ENCODE assay signal across 8 cellular contexts in the genomic region with DNA sequence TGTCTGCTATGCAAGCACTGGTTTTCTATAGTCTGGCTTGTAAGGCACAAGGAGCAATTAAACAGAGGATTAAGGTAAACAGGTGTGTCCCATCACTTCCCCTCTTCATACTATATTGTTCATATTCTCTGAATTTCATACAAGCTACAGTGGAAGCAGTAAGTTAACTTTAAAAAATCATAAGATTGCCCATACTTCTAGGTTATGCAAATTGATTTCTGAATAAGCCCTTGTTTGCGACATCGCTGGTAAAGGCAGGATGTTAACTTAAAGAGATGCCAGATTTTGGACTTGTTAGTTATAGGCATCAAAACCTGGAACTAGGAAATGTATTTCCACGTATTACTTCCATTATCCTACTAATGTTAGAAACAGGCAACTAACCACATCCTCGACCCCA. TPM values are rescaled to one million over a fixed set of nuclear protein-coding genes. Genes with fewer than 3 reads are reported as not detected.
A peak's percentile ranks its signal among the peaks of the same experiment; 100 is the strongest.
DNase-seq lines count a peak whose midpoint lies in the region; ATAC-seq and TF ChIP-seq lines count a peak whose summit lies in the region.

No MANE protein-coding gene starts in this region.

- H3K9me3 ChIP-seq in CD4-positive, alpha-beta T cell (ENCODE audit: control insufficient read depth, low read length) = no peaks in the 10 kb centered on the region
- H3K9me3 ChIP-seq in Karpas-422 (ENCODE audit: low read length) (no peaks in the 10 kb centered on the region), neural progenitor cell (ENCODE audit: low read depth) (no peaks in the 10 kb centered on the region)

- H3K4me2 ChIP-seq in Karpas-422 (ENCODE audit: low read depth, low read length, poor library complexity, severe bottlenecking) (peak overlapping the region; percentile 99), neural progenitor cell (peak overlapping the region; percentile 90)

- peak overlapping the region; percentile 99 for H3K4me3 Mint-ChIP-seq in CD4-positive, alpha-beta T cell
- peak overlapping the region; percentile 94 for H3K4me3 Mint-ChIP-seq in neural progenitor cell

- H4K20me1 ChIP-seq in Karpas-422 (ENCODE audit: insufficient read depth, low read depth, low read length) (peaks cover 22% of the 10 kb centered on the region), neural progenitor cell (ENCODE audit: low read depth) (peaks cover 20% of the 10 kb centered on the region)

- CTCF ChIA-PET in CD4-positive, alpha-beta T cell (lab: Charles Lee) = interaction anchor here (1.0 to 6.4 kb wide), 17 partner anchors 10 to 121 kb away, joined by 3 to 33 read pairs (median 5); partner anchors contain the start of gene MND1

- H3F3A ChIP-seq in neural progenitor cell (ENCODE audit: low read depth) = peaks cover 20% of the 10 kb centered on the region

- H3K9ac ChIP-seq in Karpas-422 (ENCODE audit: low read length) (peak overlapping the region; percentile 70), neural progenitor cell (no peak overlapping the region)

- peaks cover 49% of the 10 kb centered on the region for H3K4me1 ChIP-seq in Karpas-422 (ENCODE audit: low read length)
- peaks cover 16% of the 10 kb centered on the region for H3K4me1 ChIP-seq in neural progenitor cell

- no peaks in the 10 kb centered on the region for H3K9me3 Mint-ChIP-seq in CD4-positive, alpha-beta T cell
- no peaks in the 10 kb centered on the region for H3K9me3 Mint-ChIP-seq in neural progenitor cell

- peak overlapping the region; percentile 90 for H2AFZ ChIP-seq in Karpas-422 (ENCODE audit: low read length)
- H2AFZ ChIP-seq in neural progenitor cell (replicated peaks) = no peak overlapping the region

- TF ChIP-seq CTCF in CD4-positive, alpha-beta T cell (IDR thresholded peaks at IDR 0.05) = no peak
- TF ChIP-seq CTCF in dorsolateral prefrontal cortex (IDR thresholded peaks at IDR 0.05 in 54 of 56, conservative IDR thresholded peaks at IDR 0.05 in 2 of 56; ENCODE audit: low read depth in 1 of 56, partially characterized antibody in 56 of 56) (no peak), neural progenitor cell (IDR thresholded peaks at IDR 0.05) (no peak)

- no peaks in the 10 kb centered on the region for H3K27me3 ChIP-seq in CD4-positive, alpha-beta T cell (ENCODE audit: control insufficient read depth, insufficient read depth, low read length)
- H3K27me3 ChIP-seq in Karpas-422 (ENCODE audit: low read length) (no peaks in the 10 kb centered on the region), dorsolateral prefrontal cortex (no peaks in the 10 kb centered on the region), neural progenitor cell (peaks cover 21% of the 10 kb centered on the region)

- no peak overlapping the region for H3K27ac ChIP-seq in CD4-positive, alpha-beta T cell (ENCODE audit: low read depth, low read length)
- H3K27ac ChIP-seq in Karpas-422 (ENCODE audit: low read length) = no peak overlapping the region
- peak overlapping the region in 24 of 59 donors; percentile 3 to 80 (median 55) for H3K27ac ChIP-seq in dorsolateral prefrontal cortex
- H3K27ac ChIP-seq in neural progenitor cell = no peak overlapping the region

- intact Hi-C loops in CD4-positive, alpha-beta T cell (cut with DNase I, micrococcal nuclease) = loop anchor here (2.0 to 10.0 kb wide), 3 partner anchors 28 to 110 kb away; no protein-coding TSS in a partner anchor
- intact Hi-C loops in dorsolateral prefrontal cortex (cut with DNase I) = loop anchor here (5.0 to 10.0 kb wide), 5 partner anchors 70 to 260 kb away; partner anchors contain the start of gene TRIM2 (in 1 of the 2)

- no peak for ATAC-seq in CD4-positive, alpha-beta T cell (ENCODE audit: poor library complexity)
- no peak for ATAC-seq in HG02610 (IDR thresholded peaks at IDR 0.05; ENCODE audit: unreplicated experiment)
- no peak for ATAC-seq in HG03521 (IDR thresholded peaks at IDR 0.05; ENCODE audit: unreplicated experiment)
- no peak for ATAC-seq in HG02759 (IDR thresholded peaks at IDR 0.05; ENCODE audit: unreplicated experiment)

- H3K79me2 ChIP-seq in Karpas-422 (ENCODE audit: low read length) (peaks cover 15% of the 10 kb centered on the region), neural progenitor cell (ENCODE audit: low read depth) (peaks cover 32% of the 10 kb centered on the region)

- H3K36me3 ChIP-seq in Karpas-422 (ENCODE audit: insufficient read depth, low read length) (peaks cover 6% of the 10 kb centered on the region), neural progenitor cell (no peaks in the 10 kb centered on the region)

- peak overlapping the region; percentile 91 for H3K27ac Mint-ChIP-seq in CD4-positive, alpha-beta T cell
- no peak overlapping the region for H3K27ac Mint-ChIP-seq in neural progenitor cell

- no peaks in the 10 kb centered on the region for H3K27me3 Mint-ChIP-seq in CD4-positive, alpha-beta T cell
- peaks cover 14% of the 10 kb centered on the region for H3K27me3 Mint-ChIP-seq in neural progenitor cell (ENCODE audit: insufficient read depth, low read depth)

- H3K4me3 ChIP-seq in Karpas-422 (ENCODE audit: low read length) (peak overlapping the region; percentile 73), dorsolateral prefrontal cortex (peak overlapping the region; percentile 49 to 90 (median 82)), neural progenitor cell (peak overlapping the region; percentile 86)

- H3K9me2 ChIP-seq in Karpas-422 (replicated peaks; ENCODE audit: insufficient read depth, low read length) = no peaks in the 10 kb centered on the region

- POLR2A ChIA-PET in CD4-positive, alpha-beta T cell (lab: Charles Lee) = interaction anchor here (1.0 to 21.1 kb wide), 19 partner anchors 10 to 121 kb away, joined by 3 to 434 read pairs (median 15); partner anchors contain the start of gene MND1

- peaks cover 41% of the 10 kb centered on the region for H3K36me3 Mint-ChIP-seq in CD4-positive, alpha-beta T cell (ENCODE audit: low read depth)
- H3K36me3 Mint-ChIP-seq in neural progenitor cell = no peaks in the 10 kb centered on the region

- peaks cover 41% of the 10 kb centered on the region for H3K4me1 Mint-ChIP-seq in CD4-positive, alpha-beta T cell (ENCODE audit: low read depth)
- peaks cover 38% of the 10 kb centered on the region for H3K4me1 Mint-ChIP-seq in neural progenitor cell

- DNase-seq in CD4-positive, alpha-beta T cell = no peak
- DNase-seq in Karpas-422 = peak; percentile 61
- no peak for DNase-seq in dorsolateral prefrontal cortex
- no peak for DNase-seq in neural progenitor cell (ENCODE audit: low spot score)
- no peak for DNase-seq in H4 (ENCODE audit: low spot score)

RNA-seq across cellular contexts. Expression of gene TMEM131L, which starts 1.0 kb away (rescaled TPM):
- total RNA-seq in CD4-positive, alpha-beta T cell = 100 to 1,000 TPM; 101 to 106 TPM
- total RNA-seq in Karpas-422 (2014; rRNA removed; shearing (Covaris generic); ENCODE audit: low replicate concordance) = 28.0 and 54.8 TPM in 2 replicates
- 10 to 100 TPM in 40 of 120 experiments, 1 to 10 TPM in 80; 3.8 to 16.5 (median 8.7) TPM for total RNA-seq in dorsolateral prefrontal cortex
- total RNA-seq in neural progenitor cell (ENCODE audit: low replicate concordance) = 13.7 and 14.8 TPM in 2 replicates
- total RNA-seq in H4 (2014; rRNA removed; shearing (Covaris generic)) = 13.5 and 14.2 TPM in 2 replicates
